29 cellular contexts compared by ENCODE assay signal in genomic region chr16:1975432-1976215, GRCh38. TPM values are rescaled to one million over a fixed set of nuclear protein-coding genes. Genes with fewer than 3 reads are reported as not detected.
DNase-seq lines count a peak whose midpoint lies in the region; ATAC-seq, FAIRE-seq and TF ChIP-seq lines count a peak whose summit lies in the region.
"Had no signal": no experiment of that assay in that cellular context is flagged by ENCODE, and none has a peak within 500 bp of the region (broad histone marks: within the 10 kb centered on the region; RNA-seq: fewer than 3 reads in every experiment).

No MANE protein-coding gene starts in this region.

- H2BK120ac ChIP-seq in IMR-90 (ENCODE audit: low read depth, low read length) = no peak overlapping the region

- H3K4ac ChIP-seq in IMR-90 (ENCODE audit: low read depth, low read length) = no peak overlapping the region

- H2BK5ac ChIP-seq in IMR-90 (ENCODE audit: low read depth, low read length, poor library complexity, severe bottlenecking) = no peak overlapping the region

- TSS peak; percentile 50 for BruUV-seq in IMR-90 (replicated peaks; lab: Mats Ljungman, UMichigan)
- BruUV-seq in K562 (replicated peaks; lab: Mats Ljungman, UMichigan) = no TSS peak

- peaks cover 6% of the 10 kb centered on the region for H3K4me1 ChIP-seq in IMR-90 (ENCODE audit: control insufficient read depth, insufficient read depth, low read length)
- peaks cover 7 to 88% of the 10 kb centered on the region in 2 experiments; a peak in 4 of 5 replicates for H3K4me1 ChIP-seq in K562 (replicated peaks in 1 of 2; ENCODE audit: control insufficient read depth in 2 of 2, insufficient read depth in 2 of 2, low read length in 2 of 2)
- peaks cover 27% of the 10 kb centered on the region for H3K4me1 ChIP-seq in mucosa of descending colon (ENCODE audit: low read depth)
- H3K4me1 ChIP-seq: HAP-1 had no signal

- H3K4me1 Mint-ChIP-seq in progenitor cell of endocrine pancreas (ENCODE audit: low read depth) = peaks cover 14% of the 10 kb centered on the region
- peaks cover 21% of the 10 kb centered on the region for H3K4me1 Mint-ChIP-seq in CD14-positive monocyte

- H3K27me3 Mint-ChIP-seq in progenitor cell of endocrine pancreas = peaks cover 14% of the 10 kb centered on the region
- H3K27me3 Mint-ChIP-seq in CD14-positive monocyte (ENCODE audit: low read depth in 3 of 3) = peaks cover 18 to 31% (median 21%) of the 10 kb centered on the region in 3 donors

- H3K27ac ChIP-seq in IMR-90 (ENCODE audit: insufficient read depth, low read length) = no peak overlapping the region
- no peak overlapping the region for H3K27ac ChIP-seq in K562 (ENCODE audit: extremely low read depth, low read depth, low read length)
- H3K27ac ChIP-seq: PC-9 had no signal

- H2BK15ac ChIP-seq in IMR-90 (ENCODE audit: low read depth, low read length) = no peak overlapping the region

- H3K27ac Mint-ChIP-seq in progenitor cell of endocrine pancreas = no peak overlapping the region
- H3K27ac Mint-ChIP-seq in CD14-positive monocyte = no peak overlapping the region
- H3K27ac Mint-ChIP-seq: CD8-positive, alpha-beta memory T cell; T-cell had no signal

- TF ChIP-seq POLR2A in IMR-90 (IDR thresholded peaks at IDR 0.05; ENCODE audit: low read depth, low read length) (no peak), K562 (conservative IDR thresholded peaks at IDR 0.05) (no peak)

- CTCF ChIA-PET in IMR-90 (lab: Yijun Ruan, JAX) (no interaction called here), K562 (lab: Yijun Ruan, JAX; ENCODE audit: low intra/inter-chr PET ratio) (interaction anchor here (0.6 kb wide), 1 partner anchor 302 kb away, joined by 3 read pairs; no protein-coding TSS in a partner anchor)

- H3K9me3 Mint-ChIP-seq in progenitor cell of endocrine pancreas (ENCODE audit: low read depth) (no peaks in the 10 kb centered on the region), CD14-positive monocyte (peaks cover 0 to 3% (median 0%) of the 10 kb centered on the region in 7 donors)
- H3K9me3 Mint-ChIP-seq: T-cell had no signal

- peaks cover 48% of the 10 kb centered on the region for H3K36me3 ChIP-seq in IMR-90 (ENCODE audit: control insufficient read depth, insufficient read depth, low read length)
- peaks cover 62% of the 10 kb centered on the region; the same call in 2 of the 3 replicates for H3K36me3 ChIP-seq in K562 (ENCODE audit: control insufficient read depth, insufficient read depth, low read length)
- no peaks in the 10 kb centered on the region for H3K36me3 ChIP-seq in mucosa of descending colon (ENCODE audit: low read depth)

- H3K27me3 ChIP-seq in IMR-90 (ENCODE audit: control insufficient read depth, insufficient read depth, low read length) = peaks cover 10% of the 10 kb centered on the region; the same call in 1 of the 2 replicates
- H3K27me3 ChIP-seq in K562 (ENCODE audit: control insufficient read depth in 2 of 2, insufficient read depth in 2 of 2, low read length in 2 of 2) = no peaks in the 10 kb centered on the region

- no peak overlapping the region for H4K91ac ChIP-seq in IMR-90 (ENCODE audit: insufficient read depth, low read depth, low read length)

- ATAC-seq in IMR-90 (ENCODE audit: low read depth) = no peak
- ATAC-seq in K562 = no peak
- no peak for ATAC-seq in mucosa of descending colon
- no peak for ATAC-seq in GM21528 (IDR thresholded peaks at IDR 0.05; ENCODE audit: low FRiP score, unreplicated experiment)
- ATAC-seq: T-cell had no signal

- no peak overlapping the region for H2AFZ ChIP-seq in IMR-90 (replicated peaks; ENCODE audit: low read length, poor library complexity)
- H2AFZ ChIP-seq in K562 (ENCODE audit: low read depth, low read length) = no peak overlapping the region
- H2AFZ ChIP-seq: PC-9 had no signal

- POLR2A ChIA-PET in IMR-90 (lab: Charles Lee; ENCODE audit: unreplicated experiment) (no interaction called here), K562 (lab: Yijun Ruan, JAX) (interaction anchor here (0.6 to 1.4 kb wide), 6 partner anchors 10 to 941 kb away, joined by 3 to 7 read pairs (median 3); partner anchors contain the start of gene RPS2)

- H3K36me3 Mint-ChIP-seq in progenitor cell of endocrine pancreas (ENCODE audit: insufficient read depth) = peaks cover 7% of the 10 kb centered on the region
- H3K36me3 Mint-ChIP-seq in CD14-positive monocyte = peaks cover 41 to 48% of the 10 kb centered on the region in 2 donors

- H3K9me3 ChIP-seq in IMR-90 (ENCODE audit: control insufficient read depth, insufficient read depth, low read length) = no peaks in the 10 kb centered on the region
- H3K9me3 ChIP-seq in K562 (replicated peaks; ENCODE audit: control insufficient read depth, insufficient read depth, low read depth, low read length) = no peaks in the 10 kb centered on the region
- H3K9me3 ChIP-seq in mucosa of descending colon = no peaks in the 10 kb centered on the region
- H3K9me3 ChIP-seq: HAP-1 had no signal

- H3K4me3 Mint-ChIP-seq in progenitor cell of endocrine pancreas (ENCODE audit: low read depth) = peak overlapping the region; percentile 16
- no peak overlapping the region for H3K4me3 Mint-ChIP-seq in CD14-positive monocyte

- H3K9me1 ChIP-seq in IMR-90 (ENCODE audit: insufficient read depth, low read length) (peaks cover 3% of the 10 kb centered on the region; the same call in 1 of the 2 replicates), K562 (ENCODE audit: control insufficient read depth, insufficient read depth, low read length) (no peaks in the 10 kb centered on the region)

- no peak overlapping the region for H3K23ac ChIP-seq in IMR-90 (ENCODE audit: low read depth, low read length)

- H4K8ac ChIP-seq in IMR-90 (ENCODE audit: low read depth in 2 of 2, low read length in 2 of 2) = no peak overlapping the region

- H3K14ac ChIP-seq in IMR-90 (replicated peaks; ENCODE audit: low read depth, low read length) = no peak overlapping the region

- TF ChIP-seq EP300 in K562 (IDR thresholded peaks at IDR 0.05; ENCODE audit: low read length) = no peak

- in situ Hi-C loops in IMR-90 (cut with MboI; ENCODE audit: low sequenced_read_pairs) (no loop called here), K562 (cut with MboI) (no loop called here)

- dilution Hi-C loops in IMR-90 (cut with HindIII; ENCODE audit: low sequenced_read_pairs, unreplicated experiment) = no loop called here

- H3K18ac ChIP-seq in IMR-90 (ENCODE audit: low read depth, low read length) = no peak overlapping the region

- peak overlapping the region; percentile 55 for H2AK9ac ChIP-seq in IMR-90 (replicated peaks; ENCODE audit: low read depth, low read length, poor library complexity)

- intact Hi-C loops in IMR-90 (cut with micrococcal nuclease) = no loop called here
- intact Hi-C loops in K562 (cut with micrococcal nuclease) = no loop called here
- intact Hi-C loops in mucosa of descending colon (cut with DNase I, micrococcal nuclease) = no loop called here
- intact Hi-C loops in CD14-positive monocyte (cut with micrococcal nuclease) = no loop called here

- peaks cover 38% of the 10 kb centered on the region for H3K79me2 ChIP-seq in K562 (ENCODE audit: control insufficient read depth, insufficient read depth, low read length)

- H2AK5ac ChIP-seq in IMR-90 (ENCODE audit: low read depth, low read length) = no peak overlapping the region

- 95% methylated on average over 11 of the region's 33 CpGs; no CpG with 5 or more reads in 1 of the 2 experiments for WGBS in IMR-90 (ENCODE audit: extremely low coverage in 2 of 2, insufficient read length in 1 of 2), 2 experiments
- WGBS in K562 (ENCODE audit: insufficient coverage, low coverage, missing lambda C conversion rate) = 94% methylated on average over 30 of the region's 33 CpGs

- H3K79me1 ChIP-seq in IMR-90 (ENCODE audit: low read depth in 1 of 2, low read length in 2 of 2) = peaks cover 5 to 31% of the 10 kb centered on the region in 2 experiments

- TF ChIP-seq RAD21 in IMR-90 (IDR thresholded peaks at IDR 0.05; ENCODE audit: low read length) = no peak
- no peak for TF ChIP-seq RAD21 in K562 (CRISPR knock-in tag; conservative IDR thresholded peaks at IDR 0.05 in 1 of 2, IDR thresholded peaks at IDR 0.05 in 1 of 2)

- H3K9ac ChIP-seq in IMR-90 (ENCODE audit: low read depth, low read length) = no peak overlapping the region
- no peak overlapping the region; a peak in 1 of 4 replicates for H3K9ac ChIP-seq in K562 (ENCODE audit: insufficient read depth in 1 of 2, low read depth in 2 of 2, low read length in 2 of 2)

- no peak for TF ChIP-seq CTCF in IMR-90 (conservative IDR thresholded peaks at IDR 0.05; ENCODE audit: low read depth, low read length)
- no peak for TF ChIP-seq CTCF in K562 (IDR thresholded peaks at IDR 0.05 in 2 of 3, conservative IDR thresholded peaks at IDR 0.05 in 1 of 3; ENCODE audit: insufficient read depth in 2 of 3, low read depth in 1 of 3, low read length in 3 of 3)
- no peak for TF ChIP-seq CTCF in mucosa of descending colon (IDR thresholded peaks at IDR 0.05)
- no peak for TF ChIP-seq CTCF in progenitor cell of endocrine pancreas (IDR thresholded peaks at IDR 0.05; ENCODE audit: unreplicated experiment)
- no peak for TF ChIP-seq CTCF in CD14-positive monocyte (IDR thresholded peaks at IDR 0.05)

- H4K20me1 ChIP-seq in IMR-90 (ENCODE audit: insufficient read depth, low read length) (no peaks in the 10 kb centered on the region; the same call in 1 of the 2 replicates), K562 (replicated peaks; ENCODE audit: control insufficient read depth, insufficient read depth, low read length) (no peaks in the 10 kb centered on the region)

- DNase-seq in IMR-90 = no peak
- peak in 1 of 4 experiments; percentile 8 for DNase-seq in K562 (ENCODE audit: extremely low read depth in 1 of 4, low spot score in 3 of 4)
- DNase-seq in mucosa of descending colon = peak in 2 of 3 donors; percentile 29 to 50
- no peak for DNase-seq in progenitor cell of endocrine pancreas (ENCODE audit: low spot score, unreplicated experiment)
- DNase-seq in NCI-H1105 treated with DMSO at 0.1 percent for 48 hours (lab: John Stamatoyannopoulos, UW) = no peak
- no peak for DNase-seq in CD14-positive monocyte (ENCODE audit: low spot score)
- DNase-seq: C1 segment of cervical spinal cord; CD8-positive, alpha-beta memory T cell; DMS79 treated with DMSO at 0.1 percent for 48 hours; GF-D8; GOT3; Kasumi-1; MV-4-11; NCI-H1105; NCI-H146; NCI-H2029; NCI-H446 treated with DMSO at 0.1 percent for 48 hours; NCI-H526 treated with DMSO at 0.1 percent for 48 hours; PC-9; Right ventricle myocardium superior; T-cell had no signal

- no peak overlapping the region for H2BK20ac ChIP-seq in IMR-90 (ENCODE audit: low read depth, low read length)

- no peak for FAIRE-seq in K562 (lab: Jason Lieb, UNC)
- FAIRE-seq: GM12892, GM19239 had no signal

- H3K4me3 ChIP-seq in IMR-90 (ENCODE audit: insufficient read depth, low read depth, low read length) (no peak overlapping the region), K562 (no peak overlapping the region), mucosa of descending colon (no peak overlapping the region)
- H3K4me3 ChIP-seq: HAP-1, PC-9 had no signal

- no peak overlapping the region for H3K56ac ChIP-seq in IMR-90 (ENCODE audit: extremely low read depth, insufficient read depth, low read length)

- no peak overlapping the region for H3K4me2 ChIP-seq in IMR-90 (ENCODE audit: low read depth, low read length)
- no peak overlapping the region for H3K4me2 ChIP-seq in K562 (ENCODE audit: insufficient read depth, low read length)
- H3K4me2 ChIP-seq: PC-9 had no signal

- H4K5ac ChIP-seq in IMR-90 (ENCODE audit: low read depth, low read length) = no peak overlapping the region

RNA-seq across cellular contexts. Expression of gene TBL3, which starts 3.8 kb away (rescaled TPM):
- 38.5 and 40.3 TPM in 2 replicates for total RNA-seq in IMR-90 (2012; rRNA removed)
- polyA plus RNA-seq in IMR-90 (2012; rRNA removed) = 60.8 and 61.5 TPM in 2 replicates
- polyA plus RNA-seq in IMR-90 (2012; cell fraction: cytosol; rRNA removed) = 48.5 and 64.1 TPM in 2 replicates
- polyA plus RNA-seq in IMR-90 (2012; cell fraction: nucleus; rRNA removed; ENCODE audit: low replicate concordance) = 85.7 and 258 TPM in 2 replicates
- 18.2 and 103 TPM in 2 replicates for total RNA-seq in K562 (2011; cell fraction: chromatin; rRNA removed; ENCODE audit: low replicate concordance)
- total RNA-seq in K562 (2011; cell fraction: nucleolus; rRNA removed) = 94.2 and 142 TPM in 2 replicates
- 30.2 and 40.8 TPM in 2 replicates for total RNA-seq in K562 (2011; cell fraction: nucleoplasm; rRNA removed)
- total RNA-seq in K562 (2014; rRNA removed) = 115 and 117 TPM in 2 replicates
- 2.6 and 8.0 TPM in 2 replicates for total RNA-seq in K562 (2014; rRNA removed; fragmentation: Illumina TruSeq; extraction: Trizol)
- total RNA-seq in K562 (2015; rRNA removed; fragmentation: Illumina TruSeq; extraction: Trizol) = 24.5 and 28.3 TPM in 2 replicates
- total RNA-seq in K562 (2021) = 106 and 108 TPM in 2 replicates
- 21.1 and 53.1 TPM in 2 replicates for polyA plus RNA-seq in K562 (2011; rRNA removed)
- polyA plus RNA-seq in K562 (2011; cell fraction: cytosol; rRNA removed) = 43.4 and 116 TPM in 2 replicates
- polyA plus RNA-seq in K562 (2011; cell fraction: nucleus; rRNA removed) = 109 and 185 TPM in 2 replicates
- polyA plus RNA-seq in K562 (2012) = 65.0 and 71.4 TPM in 2 replicates
- 47.3 and 78.3 TPM in 2 replicates for polyA plus RNA-seq in K562 (2014; fragmentation: Illumina TruSeq; extraction: Trizol)
- 1 to 10 TPM in 1 of 2 experiments, under 1 TPM in 1; 0.97 to 7.2 TPM for polyA plus RNA-seq in K562 (2014; fragmentation: Nextera tagmentation; extraction: Ambion mirVana)
- 56.5 and 80.8 TPM in 2 replicates for polyA plus RNA-seq in K562 (2014; rRNA removed)
- 24.5 and 41.6 TPM in 2 replicates for polyA minus RNA-seq in K562 (2011; rRNA and poly(A)+ RNA removed)
- polyA minus RNA-seq in K562 (2011; cell fraction: cytosol; rRNA and poly(A)+ RNA removed) = 108 and 113 TPM in 2 replicates
- 42.1 and 44.9 TPM in 2 replicates for polyA minus RNA-seq in K562 (2011; cell fraction: nucleus; rRNA and poly(A)+ RNA removed)
- total RNA-seq in mucosa of descending colon = 10 to 100 TPM; 21.6 to 25.5 (median 24.0) TPM
- total RNA-seq in progenitor cell of endocrine pancreas = 30.8 and 32.2 TPM in 2 replicates
- 10 to 100 TPM; 36.0 to 37.8 TPM for polyA plus RNA-seq in CD14-positive monocyte

RNA-seq across cellular contexts. Expression of gene NOXO1, which starts 5.6 kb away (rescaled TPM):
- total RNA-seq in IMR-90 (2012; rRNA removed) (not detected in 2 replicates), K562 (2014; rRNA removed) (not detected in 2 replicates), K562 (2014; rRNA removed; fragmentation: Illumina TruSeq; extraction: Trizol) (not detected in 2 replicates), K562 (2015; rRNA removed; fragmentation: Illumina TruSeq; extraction: Trizol) (not detected in 2 replicates), K562 (2021) (not detected in 2 replicates), mucosa of descending colon (10 to 100 TPM; 12.2 to 39.9 (median 27.1) TPM), progenitor cell of endocrine pancreas (0.93 and 1.5 TPM in 2 replicates)
- polyA plus RNA-seq in IMR-90 (2012; rRNA removed) (0.32 and 0.56 TPM in 2 replicates), K562 (2011; rRNA removed) (not detected in 2 replicates), K562 (2014; fragmentation: Illumina TruSeq; extraction: Trizol) (not detected in 2 replicates), K562 (2014; fragmentation: Nextera tagmentation; extraction: Ambion mirVana) (not detected), K562 (2014; rRNA removed) (not detected in 2 replicates), CD14-positive monocyte (not detected)
- polyA plus RNA-seq in IMR-90 (2012; cell fraction: cytosol; rRNA removed) = 0.14 TPM in 1 of 2 replicates, not detected in the other
- polyA plus RNA-seq in IMR-90 (2012; cell fraction: nucleus; rRNA removed; ENCODE audit: low replicate concordance) = 2.6 and 8.8 TPM in 2 replicates
- total RNA-seq in K562 (2011; cell fraction: chromatin; rRNA removed; ENCODE audit: low replicate concordance) = 0.67 TPM in 1 of 2 replicates, not detected in the other
- total RNA-seq in K562 (2011; cell fraction: nucleolus; rRNA removed) = 0.66 TPM in 1 of 2 replicates, not detected in the other
- total RNA-seq in K562 (2011; cell fraction: nucleoplasm; rRNA removed) = not detected in 2 replicates
- not detected in 2 replicates for polyA plus RNA-seq in K562 (2011; cell fraction: cytosol; rRNA removed)
- polyA plus RNA-seq in K562 (2011; cell fraction: nucleus; rRNA removed) = 0.62 and 0.75 TPM in 2 replicates
- not detected in 2 replicates for polyA plus RNA-seq in K562 (2012)
- polyA minus RNA-seq in K562 (2011; rRNA and poly(A)+ RNA removed) = not detected in 2 replicates
- not detected in 2 replicates for polyA minus RNA-seq in K562 (2011; cell fraction: cytosol; rRNA and poly(A)+ RNA removed)
- 0.33 TPM in 1 of 2 replicates, not detected in the other for polyA minus RNA-seq in K562 (2011; cell fraction: nucleus; rRNA and poly(A)+ RNA removed)
- total RNA-seq: M059J, Right ventricle myocardium superior, RPMI7951, SK-MEL-5 had no signal
- polyA plus RNA-seq: CD8-positive, alpha-beta memory T cell had no signal

RNA-seq across cellular contexts. Expression of gene GFER, which starts 8.4 kb away (rescaled TPM):
- total RNA-seq in IMR-90 (2012; rRNA removed) (6.8 and 8.6 TPM in 2 replicates), K562 (2014; rRNA removed) (46.2 and 67.8 TPM in 2 replicates), K562 (2014; rRNA removed; fragmentation: Illumina TruSeq; extraction: Trizol) (10.1 and 15.6 TPM in 2 replicates), K562 (2015; rRNA removed; fragmentation: Illumina TruSeq; extraction: Trizol) (22.9 and 26.3 TPM in 2 replicates), K562 (2021) (53.7 and 54.7 TPM in 2 replicates), mucosa of descending colon (10 to 100 TPM; 42.1 to 75.5 (median 68.8) TPM), progenitor cell of endocrine pancreas (27.1 and 32.9 TPM in 2 replicates)
- polyA plus RNA-seq in IMR-90 (2012; rRNA removed) (19.8 and 28.0 TPM in 2 replicates), K562 (2011; rRNA removed) (16.5 and 28.7 TPM in 2 replicates), K562 (2014; fragmentation: Illumina TruSeq; extraction: Trizol) (19.8 and 24.3 TPM in 2 replicates), K562 (2014; fragmentation: Nextera tagmentation; extraction: Ambion mirVana) (1 to 10 TPM; 4.3 to 5.1 TPM), K562 (2014; rRNA removed) (45.4 and 46.8 TPM in 2 replicates), CD14-positive monocyte (10 to 100 TPM; 22.4 to 22.7 TPM)
- polyA plus RNA-seq in IMR-90 (2012; cell fraction: cytosol; rRNA removed) = 10.4 and 16.3 TPM in 2 replicates
- 12.8 and 25.0 TPM in 2 replicates for polyA plus RNA-seq in IMR-90 (2012; cell fraction: nucleus; rRNA removed; ENCODE audit: low replicate concordance)
- total RNA-seq in K562 (2011; cell fraction: chromatin; rRNA removed; ENCODE audit: low replicate concordance) = 9.2 and 25.2 TPM in 2 replicates
- 28.7 TPM in 2 replicates for total RNA-seq in K562 (2011; cell fraction: nucleolus; rRNA removed)
- 18.7 and 18.8 TPM in 2 replicates for total RNA-seq in K562 (2011; cell fraction: nucleoplasm; rRNA removed)
- polyA plus RNA-seq in K562 (2011; cell fraction: cytosol; rRNA removed) = 18.4 and 31.1 TPM in 2 replicates
- 30.1 and 38.7 TPM in 2 replicates for polyA plus RNA-seq in K562 (2011; cell fraction: nucleus; rRNA removed)
- polyA plus RNA-seq in K562 (2012) = 34.0 and 53.1 TPM in 2 replicates
- 3.4 and 4.4 TPM in 2 replicates for polyA minus RNA-seq in K562 (2011; rRNA and poly(A)+ RNA removed)
- polyA minus RNA-seq in K562 (2011; cell fraction: cytosol; rRNA and poly(A)+ RNA removed) = 16.9 and 22.0 TPM in 2 replicates
- polyA minus RNA-seq in K562 (2011; cell fraction: nucleus; rRNA and poly(A)+ RNA removed) = 14.0 and 16.9 TPM in 2 replicates

RNA-seq across cellular contexts. Expression of gene RNF151, which starts 9.0 kb away (rescaled TPM):
- total RNA-seq in IMR-90 (2012; rRNA removed) (not detected in 2 replicates), K562 (2014; rRNA removed) (not detected in 2 replicates), K562 (2014; rRNA removed; fragmentation: Illumina TruSeq; extraction: Trizol) (not detected in 2 replicates), K562 (2015; rRNA removed; fragmentation: Illumina TruSeq; extraction: Trizol) (not detected in 2 replicates), K562 (2021) (not detected in 2 replicates), mucosa of descending colon (not detected), progenitor cell of endocrine pancreas (not detected in 2 replicates)
- polyA plus RNA-seq in IMR-90 (2012; rRNA removed) (not detected in 2 replicates), K562 (2011; rRNA removed) (not detected in 2 replicates), K562 (2014; fragmentation: Illumina TruSeq; extraction: Trizol) (not detected in 2 replicates), K562 (2014; fragmentation: Nextera tagmentation; extraction: Ambion mirVana) (not detected), K562 (2014; rRNA removed) (not detected in 2 replicates), CD14-positive monocyte (not detected)
- polyA plus RNA-seq in IMR-90 (2012; cell fraction: cytosol; rRNA removed) = 0.06 TPM in 1 of 2 replicates, not detected in the other
- polyA plus RNA-seq in IMR-90 (2012; cell fraction: nucleus; rRNA removed; ENCODE audit: low replicate concordance) = 0.54 and 0.58 TPM in 2 replicates
- total RNA-seq in K562 (2011; cell fraction: chromatin; rRNA removed; ENCODE audit: low replicate concordance) = 0.44 TPM in 1 of 2 replicates, not detected in the other
- total RNA-seq in K562 (2011; cell fraction: nucleolus; rRNA removed) = 0.79 TPM in 1 of 2 replicates, not detected in the other
- not detected in 2 replicates for total RNA-seq in K562 (2011; cell fraction: nucleoplasm; rRNA removed)
- 0.10 and 0.13 TPM in 2 replicates for polyA plus RNA-seq in K562 (2011; cell fraction: cytosol; rRNA removed)
- 0.21 TPM in 1 of 2 replicates, not detected in the other for polyA plus RNA-seq in K562 (2011; cell fraction: nucleus; rRNA removed)
- polyA plus RNA-seq in K562 (2012) = not detected in 2 replicates
- not detected in 2 replicates for polyA minus RNA-seq in K562 (2011; rRNA and poly(A)+ RNA removed)
- not detected in 2 replicates for polyA minus RNA-seq in K562 (2011; cell fraction: cytosol; rRNA and poly(A)+ RNA removed)
- not detected in 2 replicates for polyA minus RNA-seq in K562 (2011; cell fraction: nucleus; rRNA and poly(A)+ RNA removed)
- total RNA-seq: A673; CD8-positive, alpha-beta memory T cell; M059J; PC-9; Right ventricle myocardium superior; RPMI7951; SK-MEL-5 had no signal
- polyA plus RNA-seq: CD8-positive, alpha-beta memory T cell had no signal

RNA-seq across cellular contexts. Expression of gene RPS2, which starts 11.0 kb away (rescaled TPM):
- 2,703 and 2,852 TPM in 2 replicates for total RNA-seq in IMR-90 (2012; rRNA removed)
- 6,941 and 7,712 TPM in 2 replicates for polyA plus RNA-seq in IMR-90 (2012; rRNA removed)
- polyA plus RNA-seq in IMR-90 (2012; cell fraction: cytosol; rRNA removed) = 7,255 and 7,684 TPM in 2 replicates
- 1,923 and 2,995 TPM in 2 replicates for polyA plus RNA-seq in IMR-90 (2012; cell fraction: nucleus; rRNA removed; ENCODE audit: low replicate concordance)
- 390 and 1,103 TPM in 2 replicates for total RNA-seq in K562 (2011; cell fraction: chromatin; rRNA removed; ENCODE audit: low replicate concordance)
- total RNA-seq in K562 (2011; cell fraction: nucleolus; rRNA removed) = 1,659 and 1,855 TPM in 2 replicates
- 1,433 and 3,279 TPM in 2 replicates for total RNA-seq in K562 (2011; cell fraction: nucleoplasm; rRNA removed)
- total RNA-seq in K562 (2014; rRNA removed) = 4,179 and 5,605 TPM in 2 replicates
- 1,866 and 2,148 TPM in 2 replicates for total RNA-seq in K562 (2014; rRNA removed; fragmentation: Illumina TruSeq; extraction: Trizol)
- total RNA-seq in K562 (2015; rRNA removed; fragmentation: Illumina TruSeq; extraction: Trizol) = 3,793 and 3,917 TPM in 2 replicates
- total RNA-seq in K562 (2021) = 4,794 and 4,832 TPM in 2 replicates
- polyA plus RNA-seq in K562 (2011; rRNA removed) = 4,170 and 6,521 TPM in 2 replicates
- polyA plus RNA-seq in K562 (2011; cell fraction: cytosol; rRNA removed) = 12,880 and 20,303 TPM in 2 replicates
- polyA plus RNA-seq in K562 (2011; cell fraction: nucleus; rRNA removed) = 3,908 and 4,185 TPM in 2 replicates
- polyA plus RNA-seq in K562 (2012) = 4,897 and 8,104 TPM in 2 replicates
- 3,709 and 6,295 TPM in 2 replicates for polyA plus RNA-seq in K562 (2014; fragmentation: Illumina TruSeq; extraction: Trizol)
- 1,000 to 10,000 TPM in 1 of 2 experiments, 100 to 1,000 TPM in 1; 834 to 1,305 TPM for polyA plus RNA-seq in K562 (2014; fragmentation: Nextera tagmentation; extraction: Ambion mirVana)
- polyA plus RNA-seq in K562 (2014; rRNA removed) = 4,774 and 5,288 TPM in 2 replicates
- 2,028 and 2,480 TPM in 2 replicates for polyA minus RNA-seq in K562 (2011; rRNA and poly(A)+ RNA removed)
- polyA minus RNA-seq in K562 (2011; cell fraction: cytosol; rRNA and poly(A)+ RNA removed) = 3,586 and 4,552 TPM in 2 replicates
- polyA minus RNA-seq in K562 (2011; cell fraction: nucleus; rRNA and poly(A)+ RNA removed) = 605 and 1,049 TPM in 2 replicates
- 1,000 to 10,000 TPM; 1,284 to 2,138 (median 1,849) TPM for total RNA-seq in mucosa of descending colon
- 2,309 and 2,385 TPM in 2 replicates for total RNA-seq in progenitor cell of endocrine pancreas
- 1,000 to 10,000 TPM; 1,893 to 2,136 TPM for polyA plus RNA-seq in CD14-positive monocyte

Comparison
In these comparisons a context has a peak if more than half of its experiments do, and no peak if none do; other contexts are left out.
1. DNase-seq: peak in mucosa of descending colon (2 of 3); none in IMR-90 (single experiment), progenitor cell of endocrine pancreas (single experiment), NCI-H1105 treated with DMSO at 0.1 percent for 48 hours (single experiment) and CD14-positive monocyte (single experiment).